ENCODE assay signal across 1 cellular context in the genomic region with DNA sequence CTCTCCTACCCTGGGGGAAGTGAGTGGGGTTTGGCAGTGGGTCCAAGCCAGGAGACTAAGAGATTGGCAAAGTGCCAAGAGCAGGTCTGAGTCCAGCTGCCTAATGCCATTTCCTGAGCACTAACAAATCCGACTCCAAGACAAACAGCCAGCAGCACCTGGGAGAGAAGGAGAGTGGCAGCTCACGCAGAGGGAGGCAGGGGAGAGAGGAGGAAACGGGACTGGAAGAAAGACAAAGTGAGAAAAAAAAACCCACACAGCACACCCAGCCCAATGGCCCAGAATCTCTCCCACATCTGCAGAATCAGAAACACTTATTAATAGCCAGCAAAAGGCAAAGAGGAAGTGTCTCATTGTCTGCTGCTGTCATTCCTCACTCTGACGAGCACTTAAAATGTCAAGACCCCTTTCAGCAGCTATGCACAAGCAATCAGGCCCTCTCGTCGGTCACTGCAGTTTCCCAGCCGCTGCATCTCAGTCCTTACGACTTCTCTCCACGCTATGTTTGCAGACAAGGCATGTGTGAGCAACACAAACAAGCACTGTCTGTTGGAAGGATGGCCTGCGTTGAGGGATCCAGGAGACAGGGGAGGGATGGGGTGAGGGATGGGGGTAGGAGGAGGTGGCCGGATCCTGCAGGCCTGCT.
TF ChIP-seq lines count a peak whose summit lies in the region.

No MANE protein-coding gene starts in this region.

TF ChIP-seq in HEK293, 187 proteins besides CTCF, POLR2A, EP300 and RAD21 (continued from another document):
- TF ChIP-seq ZFHX2 (tag by site-specific recombination; conservative IDR thresholded peaks at IDR 0.05) (no peak), TRIM28 (IDR thresholded peaks at IDR 0.05; ENCODE audit: borderline replicate concordance, low read length) (0 out of 2 replicates have a peak, but pooled peaks have one; percentile 44), ZNF121 (tag by site-specific recombination; IDR thresholded peaks at IDR 0.05) (no peak), ZNF544 (tag by site-specific recombination; IDR thresholded peaks at IDR 0.05) (peak; percentile 92), OSR2 (tag by site-specific recombination; IDR thresholded peaks at IDR 0.05) (no peak), ZBTB8A (tag by site-specific recombination; IDR thresholded peaks at IDR 0.05) (no peak), ZNF777 (tag by site-specific recombination; IDR thresholded peaks at IDR 0.05; ENCODE audit: borderline replicate concordance) (no peak)
